Comparison of ENCODE assay signal across 7 cellular contexts in the genomic region with DNA sequence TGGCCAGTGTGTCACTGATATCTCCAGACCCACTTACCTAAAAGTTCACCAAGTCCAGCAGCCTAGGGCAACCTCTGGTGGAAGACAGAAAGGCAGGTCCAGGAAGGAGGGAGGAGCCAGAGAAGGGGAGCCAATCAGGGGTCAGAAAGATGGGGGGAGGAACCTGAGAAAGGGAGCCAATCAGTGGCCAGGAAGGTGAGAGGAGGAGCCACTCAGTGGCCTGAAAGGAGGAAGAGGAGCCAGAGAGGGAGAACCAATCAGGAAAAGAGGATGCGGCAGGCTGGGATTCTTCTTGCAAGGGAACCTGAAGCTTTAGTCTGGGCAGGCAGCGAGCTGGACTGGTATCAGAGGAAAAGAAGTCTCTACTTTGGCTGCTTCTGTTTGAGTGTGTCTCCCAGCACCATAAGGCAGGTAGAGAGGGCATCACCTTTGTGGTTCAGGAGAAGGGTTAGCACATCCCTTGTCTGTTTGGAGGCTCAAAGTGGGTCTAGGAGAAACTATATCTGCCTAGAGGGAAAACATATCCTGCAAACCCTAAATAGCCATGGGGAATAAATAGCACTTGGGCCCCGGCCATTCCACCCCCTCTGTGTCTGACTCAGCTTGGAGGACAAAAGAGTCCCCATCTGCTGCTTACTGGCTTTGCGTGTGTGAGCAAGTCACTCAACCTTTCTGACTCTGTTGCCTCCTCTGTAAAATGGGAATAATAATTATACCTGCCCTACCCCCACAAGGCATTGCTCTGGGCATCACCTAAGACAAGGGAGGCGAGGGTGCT. TPM values are rescaled to one million over a fixed set of nuclear protein-coding genes. Genes with fewer than 3 reads are reported as not detected.
DNase-seq lines count a peak whose midpoint lies in the region; ATAC-seq and TF ChIP-seq lines count a peak whose summit lies in the region.

No MANE protein-coding gene starts in this region.

- TF ChIP-seq CTCF in GM10248 (IDR thresholded peaks at IDR 0.05; ENCODE audit: control extremely low read depth, extremely low read depth, low read depth, missing control alignments), result no peak

- ATAC-seq in HG03025 (IDR thresholded peaks at IDR 0.05; ENCODE audit: low FRiP score, unreplicated experiment), result no peak

- DNase-seq in GM10248 (ENCODE audit: extremely low spot score) (peak; percentile 40), M059J (ENCODE audit: low read depth) (peak; percentile 30), SW480 (ENCODE audit: low spot score) (peak; percentile 76), fibroblast of the conjunctiva (ENCODE audit: low read depth) (peak; percentile 9), posterior vena cava (ENCODE audit: low spot score) (peak; percentile 42)
- DNase-seq in effector CD8-positive, alpha-beta T cell (lab: John Stamatoyannopoulos, UW), result no peak

- POLR2A ChIA-PET in GM10248 (lab: Yijun Ruan, JAX), result no interaction called here

- intact Hi-C loops in posterior vena cava (cut with DNase I), result loop anchor here in 1 of 2 donors (10.0 kb wide), 1 partner anchor 1176 kb away; no protein-coding TSS in a partner anchor

- CTCF ChIA-PET in GM10248 (lab: Yijun Ruan, JAX), result no interaction called here

RNA-seq across cellular contexts. Expression of a gene that starts 43.4 kb away (rescaled TPM):
- total RNA-seq in M059J (2014; rRNA removed; shearing (Covaris generic)), result not detected in 2 replicates
- total RNA-seq in posterior vena cava, result not detected
